In genomic region chr6:110876170-110876773, GRCh38 we compare ENCODE assay signal across 1 cellular context.
TF ChIP-seq lines count a peak whose summit lies in the region.

No MANE protein-coding gene starts in this region.

TF ChIP-seq in GM12878, 131 proteins besides CTCF, POLR2A, EP300 and RAD21 (continued from another document):
- TF ChIP-seq CUX1 (IDR thresholded peaks at IDR 0.05; ENCODE audit: insufficient replicate concordance, low read depth, low read length) (no peak), POU2F2 (IDR thresholded peaks at IDR 0.05; ENCODE audit: borderline replicate concordance, low read depth, low read length) (peak; percentile 65; the same call in 2 of the 3 replicates), CHD1 (IDR thresholded peaks at IDR 0.05; ENCODE audit: low read depth, low read length) (peak; percentile 62; the same call in 1 of the 2 replicates), NBN (IDR thresholded peaks at IDR 0.05) (0 out of 2 replicates have a peak, but pooled peaks have one; percentile 13), RAD51 (IDR thresholded peaks at IDR 0.05) (peak; percentile 63; the same call in 1 of the 2 replicates), BACH1 (IDR thresholded peaks at IDR 0.05; ENCODE audit: borderline replicate concordance) (no peak; the same call in 1 of the 2 replicates), PKNOX1 (IDR thresholded peaks at IDR 0.05) (peak; percentile 27; the same call in 1 of the 2 replicates), RFX5 (IDR thresholded peaks at IDR 0.05; ENCODE audit: low read depth, low read length) (no peak), IKZF1 (conservative IDR thresholded peaks at IDR 0.05) (peak; percentile 54), JUNB (IDR thresholded peaks at IDR 0.05) (no peak), ZBTB33 (IDR thresholded peaks at IDR 0.05) (no peak), ELK1 (IDR thresholded peaks at IDR 0.05; ENCODE audit: low read depth, low read length) (no peak), ZNF24 (IDR thresholded peaks at IDR 0.05) (no peak), EZH2 (IDR thresholded peaks at IDR 0.05; ENCODE audit: borderline replicate concordance, control insufficient read depth, low read depth, low read length) (no peak), SMAD5 (IDR thresholded peaks at IDR 0.05; ENCODE audit: low read depth) (no peak), BHLHE40 (IDR thresholded peaks at IDR 0.05; ENCODE audit: borderline replicate concordance in 1 of 2, low read depth in 2 of 2, low read length in 1 of 2) (peak; percentile 89 to 91), POLR2AphosphoS2 (IDR thresholded peaks at IDR 0.05; ENCODE audit: low read depth, low read length) (peak; percentile 61; the same call in 1 of the 2 replicates), RUNX3 (IDR thresholded peaks at IDR 0.05; ENCODE audit: low read length) (0 out of 2 replicates have a peak, but pooled peaks have one; percentile 30), RELB (IDR thresholded peaks at IDR 0.05; ENCODE audit: low read depth) (peak; percentile 43), CREB1 (IDR thresholded peaks at IDR 0.05; ENCODE audit: low read depth) (0 out of 2 replicates have a peak, but pooled peaks have one; percentile 18)
